ENCODE assay signal across 8 cellular contexts in genomic region chr1:112298558-112298957, GRCh38.
A peak's percentile ranks its signal among the peaks of the same experiment; 100 is the strongest.
DNase-seq lines count a peak whose midpoint lies in the region; ATAC-seq and TF ChIP-seq lines count a peak whose summit lies in the region.

No MANE protein-coding gene starts in this region.

- H3K9me3 ChIP-seq in SJSA1 (replicated peaks) (no peaks in the 10 kb centered on the region), endodermal cell (ENCODE audit: control insufficient read depth, low read length) (no peaks in the 10 kb centered on the region)

- H3K4me3 ChIP-seq in SJSA1: no peak overlapping the region
- H3K4me3 ChIP-seq in endodermal cell (ENCODE audit: low read length): no peak overlapping the region

- peaks cover 5% of the 10 kb centered on the region for H3K9me3 Mint-ChIP-seq in endodermal cell
- H3K9me3 Mint-ChIP-seq in nephron: peaks cover 8% of the 10 kb centered on the region

- H3K36me3 ChIP-seq in SJSA1: no peaks in the 10 kb centered on the region
- no peaks in the 10 kb centered on the region for H3K36me3 ChIP-seq in endodermal cell (ENCODE audit: control insufficient read depth, insufficient read depth, low read length)

- DNase-seq in DMS 273 (lab: John Stamatoyannopoulos, UW; ENCODE audit: unreplicated experiment) (peak; percentile 84), DMS 273 treated with DMSO at 0.1 percent for 48 hours (lab: John Stamatoyannopoulos, UW) (no peak), HT-29 (ENCODE audit: low spot score) (peak; percentile 54), SJSA1 (ENCODE audit: low read depth in 1 of 2, low spot score in 2 of 2) (peak; percentile 39 to 69), endodermal cell (peak; percentile 93)

- H3K36me3 Mint-ChIP-seq in endodermal cell (ENCODE audit: low read depth): no peaks in the 10 kb centered on the region
- no peaks in the 10 kb centered on the region for H3K36me3 Mint-ChIP-seq in nephron (ENCODE audit: low read depth)

- H3K27me3 ChIP-seq in SJSA1 (replicated peaks) (no peaks in the 10 kb centered on the region; the same call in 1 of the 2 replicates), endodermal cell (ENCODE audit: control insufficient read depth, insufficient read depth, low read length, poor library complexity, severe bottlenecking) (peaks cover 20% of the 10 kb centered on the region)

- TF ChIP-seq CTCF in endodermal cell (conservative IDR thresholded peaks at IDR 0.05): peak; percentile 92
- TF ChIP-seq CTCF in nephron (IDR thresholded peaks at IDR 0.05; ENCODE audit: unreplicated experiment in 3 of 3): peak; percentile 25 to 34 (median 29)

- no peak overlapping the region for H3K9ac ChIP-seq in endodermal cell (ENCODE audit: extremely low read depth, low read length, poor library complexity, severe bottlenecking)

- ATAC-seq in HG02642 (IDR thresholded peaks at IDR 0.05; ENCODE audit: poor library complexity, unreplicated experiment): no peak
- no peak for ATAC-seq in HG03457 (IDR thresholded peaks at IDR 0.05; ENCODE audit: unreplicated experiment)

- H3K4me3 Mint-ChIP-seq in endodermal cell (no peak overlapping the region), nephron (no peak overlapping the region)

- peaks cover 36% of the 10 kb centered on the region for H3K27me3 Mint-ChIP-seq in endodermal cell (ENCODE audit: insufficient read depth)
- H3K27me3 Mint-ChIP-seq in nephron (ENCODE audit: low read depth): peaks cover 15% of the 10 kb centered on the region

- H3K4me1 ChIP-seq in SJSA1 (replicated peaks) (peaks cover 10% of the 10 kb centered on the region), endodermal cell (ENCODE audit: control insufficient read depth, insufficient read depth, low read length) (no peaks in the 10 kb centered on the region)

- H3K4me1 Mint-ChIP-seq in endodermal cell (no peaks in the 10 kb centered on the region), nephron (no peaks in the 10 kb centered on the region)

- H3K27ac ChIP-seq in SJSA1: no peak overlapping the region
- H3K27ac ChIP-seq in endodermal cell (ENCODE audit: low read depth, low read length): no peak overlapping the region

- WGBS in endodermal cell (ENCODE audit: insufficient coverage in 1 of 2, insufficient read length in 1 of 2), 2 experiments: 45 to 61% methylated on average over 1 of the region's 1 CpG

- H3K27ac Mint-ChIP-seq in endodermal cell: no peak overlapping the region
- H3K27ac Mint-ChIP-seq in nephron: no peak overlapping the region
